11 cellular contexts compared by ENCODE assay signal in genomic region chr9:83432104-83432627, GRCh38.
DNase-seq lines count a peak whose midpoint lies in the region; ATAC-seq and TF ChIP-seq lines count a peak whose summit lies in the region.
"Had no signal": no experiment of that assay in that cellular context is flagged by ENCODE, and none has a peak within 500 bp of the region (broad histone marks: within the 10 kb centered on the region; RNA-seq: fewer than 3 reads in every experiment).

No MANE protein-coding gene starts in this region.

- H3K27ac Mint-ChIP-seq in activated T-helper 1 cell treated with anti-CD3 and anti-CD28 coated beads, Interleukin-12 subunit alpha, Interleukin-12 subunit beta, Interleukin-2, Interleukin-4 antibody, amounts not matched to agents 30 ng/mL and 10 ng/mL and 1 ng/mL, durations not matched to agents 14 hours and 24 hours and 36 hours, result no peak overlapping the region

- H3K27ac ChIP-seq in C4-2B (peak overlapping the region; percentile 83), SJSA1 (peak overlapping the region; percentile 86)
- H3K27ac ChIP-seq: dorsolateral prefrontal cortex had no signal

- no peaks in the 10 kb centered on the region for H3K36me3 Mint-ChIP-seq in activated T-helper 1 cell treated with anti-CD3 and anti-CD28 coated beads, Interleukin-12 subunit alpha, Interleukin-12 subunit beta, Interleukin-2, Interleukin-4 antibody, amounts not matched to agents 30 ng/mL and 10 ng/mL and 1 ng/mL, durations not matched to agents 14 hours and 24 hours and 36 hours (ENCODE audit: low read depth)

- H3K27me3 Mint-ChIP-seq in activated T-helper 1 cell treated with anti-CD3 and anti-CD28 coated beads, Interleukin-12 subunit alpha, Interleukin-12 subunit beta, Interleukin-2, Interleukin-4 antibody, amounts not matched to agents 30 ng/mL and 10 ng/mL and 1 ng/mL, durations not matched to agents 14 hours and 24 hours and 36 hours (ENCODE audit: insufficient read depth), result no peaks in the 10 kb centered on the region

- no peaks in the 10 kb centered on the region for H3K36me3 ChIP-seq in SJSA1

- H3K4me3 Mint-ChIP-seq in activated T-helper 1 cell treated with anti-CD3 and anti-CD28 coated beads, Interleukin-12 subunit alpha, Interleukin-12 subunit beta, Interleukin-2, Interleukin-4 antibody, amounts not matched to agents 30 ng/mL and 10 ng/mL and 1 ng/mL, durations not matched to agents 14 hours and 24 hours and 36 hours, result no peak overlapping the region

- intact Hi-C loops in Right ventricle myocardium inferior (cut with DNase I), result loop anchor here (5.0 kb wide), 3 partner anchors 35 to 215 kb away; partner anchors contain the start of gene FRMD3
- intact Hi-C loops in activated T-helper 1 cell treated with anti-CD3 and anti-CD28 coated beads, Interleukin-12 subunit alpha, Interleukin-12 subunit beta, Interleukin-2, Interleukin-4 antibody, amounts not matched to agents 30 ng/mL and 10 ng/mL and 1 ng/mL, durations not matched to agents 14 hours and 24 hours and 36 hours (cut with micrococcal nuclease), result no loop called here

- H3K4me1 Mint-ChIP-seq in activated T-helper 1 cell treated with anti-CD3 and anti-CD28 coated beads, Interleukin-12 subunit alpha, Interleukin-12 subunit beta, Interleukin-2, Interleukin-4 antibody, amounts not matched to agents 30 ng/mL and 10 ng/mL and 1 ng/mL, durations not matched to agents 14 hours and 24 hours and 36 hours (ENCODE audit: low read depth), result no peaks in the 10 kb centered on the region

- H3K27me3 ChIP-seq in SJSA1 (replicated peaks), result no peaks in the 10 kb centered on the region
- H3K27me3 ChIP-seq: dorsolateral prefrontal cortex had no signal

- no peaks in the 10 kb centered on the region for H3K9me3 ChIP-seq in SJSA1 (replicated peaks)

- H3K4me3 ChIP-seq in SJSA1, result no peak overlapping the region
- H3K4me3 ChIP-seq: dorsolateral prefrontal cortex had no signal

- ATAC-seq in Right ventricle myocardium inferior (peak; percentile 81), GM21528 (IDR thresholded peaks at IDR 0.05; ENCODE audit: low FRiP score, unreplicated experiment) (no peak), GM19397 (IDR thresholded peaks at IDR 0.05; ENCODE audit: unreplicated experiment) (no peak)

- no peak for TF ChIP-seq CTCF in C4-2B (conservative IDR thresholded peaks at IDR 0.05)

- peaks cover 34% of the 10 kb centered on the region for H3K4me1 ChIP-seq in SJSA1 (replicated peaks)

- no peaks in the 10 kb centered on the region for H3K9me3 Mint-ChIP-seq in activated T-helper 1 cell treated with anti-CD3 and anti-CD28 coated beads, Interleukin-12 subunit alpha, Interleukin-12 subunit beta, Interleukin-2, Interleukin-4 antibody, amounts not matched to agents 30 ng/mL and 10 ng/mL and 1 ng/mL, durations not matched to agents 14 hours and 24 hours and 36 hours

- DNase-seq in SJSA1 (ENCODE audit: low read depth in 1 of 2, low spot score in 2 of 2) (peak; percentile 96 to 97), Right ventricle myocardium inferior (ENCODE audit: missing footprints) (peak; percentile 85), occipital lobe (lab: John Stamatoyannopoulos, UW) (peak; percentile 12), NCI-H1417 (lab: John Stamatoyannopoulos, UW) (no peak)
- DNase-seq in activated T-helper 1 cell treated with anti-CD3 and anti-CD28 coated beads, Interleukin-12 subunit alpha, Interleukin-12 subunit beta, Interleukin-2, Interleukin-4 antibody, amounts not matched to agents 30 ng/mL and 10 ng/mL and 1 ng/mL, durations not matched to agents 14 hours and 24 hours and 36 hours (ENCODE audit: low spot score), result no peak
- DNase-seq: GDM1, T-helper 1 cell had no signal

Comparison
In these comparisons a context has a peak if more than half of its experiments do, and no peak if none do; other contexts are left out.
1. DNase-seq: peak in SJSA1 (2 of 2), Right ventricle myocardium inferior (single experiment) and occipital lobe (single experiment); none in NCI-H1417 (0 of 3) and activated T-helper 1 cell treated with anti-CD3 and anti-CD28 coated beads, Interleukin-12 subunit alpha, Interleukin-12 subunit beta, Interleukin-2, Interleukin-4 antibody, amounts not matched to agents 30 ng/mL and 10 ng/mL and 1 ng/mL, durations not matched to agents 14 hours and 24 hours and 36 hours (single experiment).